Comparison of ENCODE assay signal across 13 cellular contexts in genomic region chr19:55174425-55175116, GRCh38. TPM values are rescaled to one million over a fixed set of nuclear protein-coding genes. Genes with fewer than 3 reads are reported as not detected.
DNase-seq lines count a peak whose midpoint lies in the region; ATAC-seq, FAIRE-seq and TF ChIP-seq lines count a peak whose summit lies in the region.
"Had no signal": no experiment of that assay in that cellular context is flagged by ENCODE, and none has a peak within 500 bp of the region (broad histone marks: within the 10 kb centered on the region; RNA-seq: fewer than 3 reads in every experiment).

No MANE protein-coding gene starts in this region.

- H3K36me3 ChIP-seq in DOHH2 (ENCODE audit: control insufficient read depth, low read length) (no peaks in the 10 kb centered on the region), keratinocyte (ENCODE audit: control insufficient read depth in 2 of 2, extremely low read depth in 1 of 2, insufficient read depth in 2 of 2, low read length in 2 of 2) (peaks cover 0 to 4% of the 10 kb centered on the region in 2 experiments)
- H3K36me3 ChIP-seq: transverse colon had no signal

- peak overlapping the region; percentile 75 for H3K4me2 ChIP-seq in DOHH2 (ENCODE audit: low read length)
- H3K4me2 ChIP-seq in keratinocyte (ENCODE audit: control insufficient read depth, extremely low read depth, insufficient read depth, low read depth, low read length): peak overlapping the region; percentile 42

- H3K9me2 ChIP-seq in DOHH2 (replicated peaks; ENCODE audit: control insufficient read depth, low read length): no peaks in the 10 kb centered on the region

- peaks cover 75% of the 10 kb centered on the region for H3K27me3 Mint-ChIP-seq in T-helper 1 cell treated with Interleukin-12 subunit alpha and Interleukin-12 subunit beta and Interleukin-4 antibody, amounts not matched to agents 30 μg/mL and 1 μg/mL, for 36 hours (ENCODE audit: low read depth)
- H3K27me3 Mint-ChIP-seq in activated CD8-positive, alpha-beta T cell treated with anti-CD3 and anti-CD28 coated beads for 36 hours: peaks cover 71% of the 10 kb centered on the region

- H3F3A ChIP-seq in DOHH2 (ENCODE audit: control insufficient read depth, insufficient read depth): no peaks in the 10 kb centered on the region

- ATAC-seq in activated CD8-positive, alpha-beta T cell treated with anti-CD3 and anti-CD28 coated beads for 36 hours: no peak
- no peak for ATAC-seq in GM19351 (IDR thresholded peaks at IDR 0.05; ENCODE audit: unreplicated experiment)
- no peak for ATAC-seq in sciatic nerve

- H3K27ac ChIP-seq in DOHH2 (ENCODE audit: low read depth, low read length) (no peak overlapping the region), keratinocyte (ENCODE audit: control insufficient read depth, insufficient read depth, low read length) (no peak overlapping the region)
- H3K27ac ChIP-seq: GM23248, transverse colon had no signal

- no peaks in the 10 kb centered on the region for H3K36me3 Mint-ChIP-seq in T-helper 1 cell treated with Interleukin-12 subunit alpha and Interleukin-12 subunit beta and Interleukin-4 antibody, amounts not matched to agents 30 μg/mL and 1 μg/mL, for 36 hours (ENCODE audit: low read depth)
- no peaks in the 10 kb centered on the region for H3K36me3 Mint-ChIP-seq in activated CD8-positive, alpha-beta T cell treated with anti-CD3 and anti-CD28 coated beads for 36 hours (ENCODE audit: low read depth)

- peak overlapping the region; percentile 72 for H3K4me3 Mint-ChIP-seq in T-helper 1 cell treated with Interleukin-12 subunit alpha and Interleukin-12 subunit beta and Interleukin-4 antibody, amounts not matched to agents 30 μg/mL and 1 μg/mL, for 36 hours
- peak overlapping the region; percentile 47 for H3K4me3 Mint-ChIP-seq in activated CD8-positive, alpha-beta T cell treated with anti-CD3 and anti-CD28 coated beads for 36 hours

- H4K20me1 ChIP-seq in DOHH2 (ENCODE audit: control insufficient read depth, insufficient read depth, low read depth, low read length) (no peaks in the 10 kb centered on the region), keratinocyte (ENCODE audit: control insufficient read depth, extremely low read depth, insufficient read depth, low read length) (peaks cover under 1% of the 10 kb centered on the region)

- POLR2A ChIA-PET in activated CD8-positive, alpha-beta T cell treated with anti-CD3 and anti-CD28 coated beads for 36 hours (lab: Charles Lee): interaction anchor here (0.6 to 1.4 kb wide), 3 partner anchors 39 to 85 kb away, joined by 3 to 5 read pairs (median 4); partner anchors contain the start of gene PPP6R1

- H3K4me1 Mint-ChIP-seq in T-helper 1 cell treated with Interleukin-12 subunit alpha and Interleukin-12 subunit beta and Interleukin-4 antibody, amounts not matched to agents 30 μg/mL and 1 μg/mL, for 36 hours (ENCODE audit: low read depth): peaks cover 18% of the 10 kb centered on the region
- peaks cover 21% of the 10 kb centered on the region for H3K4me1 Mint-ChIP-seq in activated CD8-positive, alpha-beta T cell treated with anti-CD3 and anti-CD28 coated beads for 36 hours (ENCODE audit: low read depth)

- no peak overlapping the region for H3K27ac Mint-ChIP-seq in T-helper 1 cell treated with Interleukin-12 subunit alpha and Interleukin-12 subunit beta and Interleukin-4 antibody, amounts not matched to agents 30 μg/mL and 1 μg/mL, for 36 hours
- H3K27ac Mint-ChIP-seq in activated CD8-positive, alpha-beta T cell treated with anti-CD3 and anti-CD28 coated beads for 36 hours: no peak overlapping the region

- no peak for FAIRE-seq in keratinocyte (lab: Jason Lieb, UNC)
- FAIRE-seq: GM12892 had no signal

- H3K9ac ChIP-seq in keratinocyte (ENCODE audit: control insufficient read depth, extremely low read depth, insufficient read depth, low read length): no peak overlapping the region

- H3K27me3 ChIP-seq in DOHH2 (ENCODE audit: control insufficient read depth, low read length): peaks cover 16% of the 10 kb centered on the region
- no peaks in the 10 kb centered on the region for H3K27me3 ChIP-seq in keratinocyte (ENCODE audit: control insufficient read depth, extremely low read depth, insufficient read depth, low read length)

- intact Hi-C loops in activated CD8-positive, alpha-beta T cell treated with anti-CD3 and anti-CD28 coated beads for 36 hours (cut with micrococcal nuclease): no loop called here
- intact Hi-C loops in sciatic nerve (cut with DNase I): no loop called here

- no peaks in the 10 kb centered on the region for H3K9me1 ChIP-seq in keratinocyte (ENCODE audit: control insufficient read depth, extremely low read depth, insufficient read depth, low read length)

- dilution Hi-C loops in keratinocyte (cut with MboI; ENCODE audit: extremely low pct_ligation_motif_present, low sequenced_read_pairs): no loop called here

- no peak for DNase-seq in T-helper 1 cell
- no peak for DNase-seq in activated CD8-positive, alpha-beta T cell treated with anti-CD3 and anti-CD28 coated beads for 36 hours
- DNase-seq in keratinocyte (ENCODE audit: low read depth, low spot score): no peak
- no peak for DNase-seq in sciatic nerve (ENCODE audit: low spot score)
- no peak for DNase-seq in occipital lobe (lab: John Stamatoyannopoulos, UW)
- DNase-seq: NCI-H1092 had no signal

- no peaks in the 10 kb centered on the region for H3K79me2 ChIP-seq in DOHH2 (ENCODE audit: control insufficient read depth, low read length)
- no peaks in the 10 kb centered on the region for H3K79me2 ChIP-seq in keratinocyte (ENCODE audit: control insufficient read depth, insufficient read depth, low read length)

- peaks cover 31% of the 10 kb centered on the region for H3K4me1 ChIP-seq in DOHH2 (ENCODE audit: control insufficient read depth, low read length)
- peaks cover 4% of the 10 kb centered on the region for H3K4me1 ChIP-seq in keratinocyte (ENCODE audit: control insufficient read depth, extremely low read depth, insufficient read depth, low read length)

- CTCF ChIA-PET in activated CD8-positive, alpha-beta T cell treated with anti-CD3 and anti-CD28 coated beads for 36 hours (lab: Charles Lee): interaction anchor here (1.2 to 1.5 kb wide), 3 partner anchors 8 to 17 kb away, joined by 3 to 12 read pairs (median 9); partner anchors contain the start of genes DNAAF3 and TNNI3

- H3K9me3 ChIP-seq in DOHH2 (ENCODE audit: control insufficient read depth, insufficient read depth, low read length) (peaks cover 21% of the 10 kb centered on the region; the same call in 1 of the 2 replicates), keratinocyte (ENCODE audit: control insufficient read depth, low read depth, low read length) (no peaks in the 10 kb centered on the region)
- H3K9me3 ChIP-seq: transverse colon had no signal

- H2AFZ ChIP-seq in keratinocyte (ENCODE audit: control insufficient read depth, low read length): no peak overlapping the region

- H3K4me3 ChIP-seq in DOHH2 (ENCODE audit: low read length): peak overlapping the region; percentile 77
- H3K4me3 ChIP-seq in keratinocyte (ENCODE audit: control insufficient read depth in 2 of 3, extremely low read depth in 1 of 3, insufficient read depth in 2 of 3, low read depth in 1 of 3, low read length in 3 of 3): peak overlapping the region in 1 of 3 experiments; percentile 52

- no peaks in the 10 kb centered on the region for H3K9me3 Mint-ChIP-seq in T-helper 1 cell treated with Interleukin-12 subunit alpha and Interleukin-12 subunit beta and Interleukin-4 antibody, amounts not matched to agents 30 μg/mL and 1 μg/mL, for 36 hours
- no peaks in the 10 kb centered on the region for H3K9me3 Mint-ChIP-seq in activated CD8-positive, alpha-beta T cell treated with anti-CD3 and anti-CD28 coated beads for 36 hours

- TF ChIP-seq CTCF in DOHH2 (IDR thresholded peaks at IDR 0.05; ENCODE audit: low read depth, low read length, poor library complexity, severe bottlenecking) (no peak), keratinocyte (optimal IDR thresholded peaks at IDR 0.05 in 1 of 3, IDR thresholded peaks at IDR 0.05 in 1 of 3, conservative IDR thresholded peaks at IDR 0.05 in 1 of 3; ENCODE audit: extremely low read depth in 1 of 3, insufficient read depth in 2 of 3, low read length in 3 of 3) (no peak)
- no peak for TF ChIP-seq CTCF in activated CD8-positive, alpha-beta T cell treated with anti-CD3 and anti-CD28 coated beads for 36 hours (IDR thresholded peaks at IDR 0.05)

RNA-seq across cellular contexts. Expression of gene SYT5, which starts 5.5 kb away (rescaled TPM):
- not detected for total RNA-seq in activated CD8-positive, alpha-beta T cell treated with anti-CD3 and anti-CD28 coated beads for 36 hours
- polyA plus RNA-seq in keratinocyte: 0.05 to 0.39 TPM (median 0.33 TPM) in 3 replicates
- 4.9 TPM for polyA plus RNA-seq in keratinocyte (2011; ENCODE audit: low read depth)
- 0.24 and 0.27 TPM in 2 replicates for polyA plus RNA-seq in keratinocyte (2011; cell fraction: cytosol; rRNA removed)
- 0.15 and 0.78 TPM in 2 replicates for polyA plus RNA-seq in keratinocyte (2011; cell fraction: nucleus; rRNA removed)
- polyA plus RNA-seq in keratinocyte (2012; ENCODE audit: low replicate concordance): 1.1 and 1.4 TPM in 2 replicates
- polyA minus RNA-seq in keratinocyte: not detected in 3 replicates
- polyA minus RNA-seq in keratinocyte (2011; cell fraction: cytosol; rRNA and poly(A)+ RNA removed): not detected
- polyA minus RNA-seq in keratinocyte (2011; cell fraction: nucleus; rRNA and poly(A)+ RNA removed): 0.21 and 0.47 TPM in 2 replicates
- not detected for total RNA-seq in sciatic nerve
- total RNA-seq in occipital lobe: 36.8 TPM
- total RNA-seq: GM23248 had no signal

RNA-seq across cellular contexts. Expression of gene DNAAF3, which starts 8.2 kb away (rescaled TPM):
- not detected for total RNA-seq in activated CD8-positive, alpha-beta T cell treated with anti-CD3 and anti-CD28 coated beads for 36 hours
- polyA plus RNA-seq in keratinocyte: 8.5 to 14.3 TPM (median 12.9 TPM) in 3 replicates
- 0.61 TPM for polyA plus RNA-seq in keratinocyte (2011; ENCODE audit: low read depth)
- 9.8 and 12.0 TPM in 2 replicates for polyA plus RNA-seq in keratinocyte (2011; cell fraction: cytosol; rRNA removed)
- polyA plus RNA-seq in keratinocyte (2011; cell fraction: nucleus; rRNA removed): 7.5 and 9.1 TPM in 2 replicates
- 3.6 and 11.3 TPM in 2 replicates for polyA plus RNA-seq in keratinocyte (2012; ENCODE audit: low replicate concordance)
- 5.5 to 13.0 TPM (median 6.0 TPM) in 3 replicates for polyA minus RNA-seq in keratinocyte
- 7.5 TPM for polyA minus RNA-seq in keratinocyte (2011; cell fraction: cytosol; rRNA and poly(A)+ RNA removed)
- polyA minus RNA-seq in keratinocyte (2011; cell fraction: nucleus; rRNA and poly(A)+ RNA removed): 1.1 and 2.0 TPM in 2 replicates
- 0.62 TPM for total RNA-seq in sciatic nerve
- total RNA-seq in occipital lobe: 0.31 TPM

RNA-seq across cellular contexts. Expression of gene TNNI3, which starts 17.0 kb away (rescaled TPM):
- not detected for total RNA-seq in activated CD8-positive, alpha-beta T cell treated with anti-CD3 and anti-CD28 coated beads for 36 hours
- polyA plus RNA-seq in keratinocyte: 2.2 to 4.1 TPM (median 3.3 TPM) in 3 replicates
- polyA plus RNA-seq in keratinocyte (2011; ENCODE audit: low read depth): 2.1 TPM
- 0.78 and 2.9 TPM in 2 replicates for polyA plus RNA-seq in keratinocyte (2011; cell fraction: cytosol; rRNA removed)
- polyA plus RNA-seq in keratinocyte (2011; cell fraction: nucleus; rRNA removed): 3.8 and 4.7 TPM in 2 replicates
- 1.7 and 3.9 TPM in 2 replicates for polyA plus RNA-seq in keratinocyte (2012; ENCODE audit: low replicate concordance)
- 0.49 to 1.2 TPM in 2 of 3 replicates, not detected in the other for polyA minus RNA-seq in keratinocyte
- polyA minus RNA-seq in keratinocyte (2011; cell fraction: cytosol; rRNA and poly(A)+ RNA removed): not detected
- polyA minus RNA-seq in keratinocyte (2011; cell fraction: nucleus; rRNA and poly(A)+ RNA removed): not detected in 2 replicates
- total RNA-seq in sciatic nerve (not detected), occipital lobe (not detected)
- total RNA-seq: A172, GM23248, transverse colon had no signal
- polyA plus RNA-seq: GM23248 had no signal

RNA-seq across cellular contexts. Expression of gene TNNT1, which starts 25.6 kb away (rescaled TPM):
- total RNA-seq in activated CD8-positive, alpha-beta T cell treated with anti-CD3 and anti-CD28 coated beads for 36 hours: not detected
- polyA plus RNA-seq in keratinocyte: 89.7 to 113 TPM (median 99.6 TPM) in 3 replicates
- polyA plus RNA-seq in keratinocyte (2011; ENCODE audit: low read depth): 90.8 TPM
- polyA plus RNA-seq in keratinocyte (2011; cell fraction: cytosol; rRNA removed): 41.8 and 116 TPM in 2 replicates
- polyA plus RNA-seq in keratinocyte (2011; cell fraction: nucleus; rRNA removed): 30.1 and 31.3 TPM in 2 replicates
- 54.4 and 187 TPM in 2 replicates for polyA plus RNA-seq in keratinocyte (2012; ENCODE audit: low replicate concordance)
- polyA minus RNA-seq in keratinocyte: 16.9 to 25.5 TPM (median 21.0 TPM) in 3 replicates
- 68.9 TPM for polyA minus RNA-seq in keratinocyte (2011; cell fraction: cytosol; rRNA and poly(A)+ RNA removed)
- 5.9 and 6.5 TPM in 2 replicates for polyA minus RNA-seq in keratinocyte (2011; cell fraction: nucleus; rRNA and poly(A)+ RNA removed)
- 1.4 TPM for total RNA-seq in sciatic nerve
- total RNA-seq in occipital lobe: not detected

RNA-seq across cellular contexts. Expression of gene PTPRH, which starts 34.7 kb away (rescaled TPM):
- total RNA-seq in activated CD8-positive, alpha-beta T cell treated with anti-CD3 and anti-CD28 coated beads for 36 hours: not detected
- polyA plus RNA-seq in keratinocyte: 0.06 to 0.17 TPM (median 0.09 TPM) in 3 replicates
- 0.55 TPM for polyA plus RNA-seq in keratinocyte (2011; ENCODE audit: low read depth)
- polyA plus RNA-seq in keratinocyte (2011; cell fraction: cytosol; rRNA removed): 0.02 and 0.12 TPM in 2 replicates
- 0.08 and 0.27 TPM in 2 replicates for polyA plus RNA-seq in keratinocyte (2011; cell fraction: nucleus; rRNA removed)
- 0.15 and 0.20 TPM in 2 replicates for polyA plus RNA-seq in keratinocyte (2012; ENCODE audit: low replicate concordance)
- 0.38 to 1.1 TPM in 2 of 3 replicates, not detected in the other for polyA minus RNA-seq in keratinocyte
- polyA minus RNA-seq in keratinocyte (2011; cell fraction: cytosol; rRNA and poly(A)+ RNA removed): not detected
- polyA minus RNA-seq in keratinocyte (2011; cell fraction: nucleus; rRNA and poly(A)+ RNA removed): 0.47 and 1.3 TPM in 2 replicates
- total RNA-seq in sciatic nerve (1.5 TPM), occipital lobe (0.47 TPM)

Comparison
In these comparisons a context has a peak if more than half of its experiments do, and no peak if none do; other contexts are left out.
1. RNA of gene SYT5, which starts 5.5 kb away (total RNA-seq): 36.8 TPM in occipital lobe (single experiment); not detected in sciatic nerve (single experiment) and not detected in activated CD8-positive, alpha-beta T cell treated with anti-CD3 and anti-CD28 coated beads for 36 hours; every median in the first group is over 10 times any median in the second.